32 cellular contexts compared by ENCODE assay signal in the genomic region with DNA sequence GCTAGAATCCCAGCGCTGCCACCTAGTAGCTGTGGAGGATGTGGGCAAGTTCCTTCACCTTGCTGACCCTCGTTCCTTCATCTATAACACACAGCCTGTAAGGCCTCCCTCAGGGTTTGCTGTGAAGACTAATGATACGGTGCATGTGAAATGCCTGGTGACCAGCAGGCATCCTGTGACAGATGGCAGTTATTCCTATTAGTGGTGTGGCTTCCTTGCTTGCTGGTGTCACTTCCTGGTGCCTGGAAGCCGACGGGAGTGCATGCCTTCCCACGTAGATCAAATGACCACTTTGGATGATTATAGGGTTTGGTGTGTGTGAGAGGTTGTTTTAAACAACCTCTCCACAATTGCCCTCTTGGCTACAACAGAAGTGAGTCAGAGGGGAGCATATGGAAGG.
A peak's percentile ranks its signal among the peaks of the same experiment; 100 is the strongest.
DNase-seq lines count a peak whose midpoint lies in the region; ATAC-seq and TF ChIP-seq lines count a peak whose summit lies in the region.
"Had no signal": no experiment of that assay in that cellular context is flagged by ENCODE, and none has a peak within 500 bp of the region (broad histone marks: within the 10 kb centered on the region; RNA-seq: fewer than 3 reads in every experiment).

No MANE protein-coding gene starts in this region.

- WGBS in tibial nerve, 2 donors = 60 to 61% methylated on average over 4 to 6 of the region's 6 CpGs
- WGBS in aorta, 2 donors = 31 to 38% methylated on average over 6 of the region's 6 CpGs

- DNase-seq in DMS153 treated with DMSO at 0.1 percent for 48 hours (lab: John Stamatoyannopoulos, UW; ENCODE audit: unreplicated experiment) (peak; percentile 39), NCI-H1417 (lab: John Stamatoyannopoulos, UW) (peak; percentile 34 to 97 (median 81)), NCI-H510A (lab: John Stamatoyannopoulos, UW) (peak; percentile 49), glutamatergic neuron (peak; percentile 21), tibial nerve (ENCODE audit: low spot score in 2 of 2) (no peak), GDM1 (lab: John Stamatoyannopoulos, UW) (no peak), SHP77 treated with DMSO at 0.1 percent for 48 hours (lab: John Stamatoyannopoulos, UW) (no peak), aorta (no peak)
- DNase-seq: activated CD4-positive, alpha-beta T cell treated with anti-CD3 and anti-CD28 coated beads for 4 hours; activated CD8-positive, alpha-beta T cell treated with anti-CD3 and anti-CD28 coated beads, Interleukin-2, amount 10 ng/mL, durations not matched to agents 7 days and 5 days; activated naive CD4-positive, alpha-beta T cell treated with anti-CD3 and anti-CD28 coated beads, Interleukin-2, amount 10 ng/mL, durations not matched to agents 7 days and 5 days; adrenal gland; body of pancreas; CD4-positive, alpha-beta memory T cell; cerebellar nuclear complex; DMS53; esophagus squamous epithelium; foreskin keratinocyte; heart left ventricle; NCI-H1048; NCI-H1930; nucleus accumbens; right lobe of liver; RPMI8226; spleen; stimulated activated CD4-positive, alpha-beta T cell treated with anti-CD3 and anti-CD28 coated beads, Interleukin-2, amount 100 ng/mL, for 48 hours; stimulated activated naive CD8-positive, alpha-beta T cell treated with anti-CD3 and anti-CD28 coated beads, Interleukin-15, amount 100 ng/mL, for 72 hours; uterus; WERI-Rb-1 had no signal

- H3K27me3 Mint-ChIP-seq in glutamatergic neuron (ENCODE audit: unreplicated experiment) = peaks cover 2% of the 10 kb centered on the region
- H3K27me3 Mint-ChIP-seq: activated naive CD4-positive, alpha-beta T cell treated with anti-CD3 and anti-CD28 coated beads, Interleukin-2, amount 10 ng/mL, durations not matched to agents 7 days and 5 days; B cell; CD4-positive, alpha-beta memory T cell; stimulated activated naive CD8-positive, alpha-beta T cell treated with anti-CD3 and anti-CD28 coated beads, Interleukin-15, amount 100 ng/mL, for 72 hours had no signal

- H3K4me1 Mint-ChIP-seq in glutamatergic neuron (ENCODE audit: low read depth, unreplicated experiment) = peaks cover 5% of the 10 kb centered on the region
- H3K4me1 Mint-ChIP-seq: B cell had no signal

- TF ChIP-seq CTCF in glutamatergic neuron (IDR thresholded peaks at IDR 0.05; ENCODE audit: partially characterized antibody, unreplicated experiment) (no peak), tibial nerve (IDR thresholded peaks at IDR 0.05) (no peak)

- H3K4me3 ChIP-seq in tibial nerve (no peak overlapping the region), aorta (ENCODE audit: low read length in 2 of 2) (no peak overlapping the region)
- H3K4me3 ChIP-seq: adrenal gland, body of pancreas, esophagus squamous epithelium, heart left ventricle, prostate gland, right lobe of liver, SJSA1, spleen, uterus had no signal

- no peak for TF ChIP-seq EP300 in tibial nerve (IDR thresholded peaks at IDR 0.05)

- no peak overlapping the region for H3K27ac Mint-ChIP-seq in glutamatergic neuron (ENCODE audit: unreplicated experiment)
- H3K27ac Mint-ChIP-seq: activated CD8-positive, alpha-beta T cell treated with anti-CD3 and anti-CD28 coated beads, Interleukin-2, amount 10 ng/mL, durations not matched to agents 7 days and 5 days; activated naive CD4-positive, alpha-beta T cell treated with anti-CD3 and anti-CD28 coated beads, Interleukin-2, amount 10 ng/mL, durations not matched to agents 7 days and 5 days; B cell had no signal

- H3K36me3 Mint-ChIP-seq in glutamatergic neuron (ENCODE audit: unreplicated experiment) = peaks cover 3% of the 10 kb centered on the region
- H3K36me3 Mint-ChIP-seq: CD4-positive, alpha-beta memory T cell had no signal

- no peak for TF ChIP-seq POLR2A in tibial nerve (IDR thresholded peaks at IDR 0.05)

- no peak for ATAC-seq in aorta (ENCODE audit: low FRiP score)
- ATAC-seq: activated CD8-positive, alpha-beta T cell treated with anti-CD3 and anti-CD28 coated beads, Interleukin-2, amount 10 ng/mL, durations not matched to agents 7 days and 5 days; body of pancreas; foreskin keratinocyte; heart left ventricle; right lobe of liver; stimulated activated naive CD8-positive, alpha-beta T cell treated with anti-CD3 and anti-CD28 coated beads, Interleukin-15, amount 100 ng/mL, for 72 hours had no signal

- intact Hi-C loops in aorta (cut with DNase I) = no loop called here

- no peak overlapping the region for H3K4me3 Mint-ChIP-seq in glutamatergic neuron (ENCODE audit: unreplicated experiment)
- H3K4me3 Mint-ChIP-seq: activated CD8-positive, alpha-beta T cell treated with anti-CD3 and anti-CD28 coated beads, Interleukin-2, amount 10 ng/mL, durations not matched to agents 7 days and 5 days; activated naive CD4-positive, alpha-beta T cell treated with anti-CD3 and anti-CD28 coated beads, Interleukin-2, amount 10 ng/mL, durations not matched to agents 7 days and 5 days; B cell; CD4-positive, alpha-beta memory T cell; stimulated activated naive CD8-positive, alpha-beta T cell treated with anti-CD3 and anti-CD28 coated beads, Interleukin-15, amount 100 ng/mL, for 72 hours had no signal

- H3K9me3 ChIP-seq in tibial nerve (no peaks in the 10 kb centered on the region), aorta (ENCODE audit: control insufficient read depth, low read length) (peaks cover 2% of the 10 kb centered on the region)
- H3K9me3 ChIP-seq: adrenal gland, body of pancreas, esophagus squamous epithelium, heart left ventricle, prostate gland, right lobe of liver, uterus had no signal

- no peaks in the 10 kb centered on the region for H3K4me1 ChIP-seq in tibial nerve
- H3K4me1 ChIP-seq in aorta (ENCODE audit: control insufficient read depth in 1 of 2, insufficient read depth in 2 of 2, low read length in 2 of 2) = no peaks in the 10 kb centered on the region
- H3K4me1 ChIP-seq: adrenal gland, body of pancreas, esophagus squamous epithelium, foreskin keratinocyte, heart left ventricle, prostate gland, right lobe of liver, SJSA1, spleen, uterus had no signal

- no peaks in the 10 kb centered on the region for H3K9me3 Mint-ChIP-seq in glutamatergic neuron (ENCODE audit: unreplicated experiment)
- H3K9me3 Mint-ChIP-seq: CD4-positive, alpha-beta memory T cell had no signal

- no peaks in the 10 kb centered on the region for H3K36me3 ChIP-seq in tibial nerve
- no peaks in the 10 kb centered on the region for H3K36me3 ChIP-seq in aorta (ENCODE audit: control insufficient read depth in 1 of 2, insufficient read depth in 2 of 2, low read length in 1 of 2)
- H3K36me3 ChIP-seq: adrenal gland, esophagus squamous epithelium, heart left ventricle, prostate gland, right lobe of liver, SJSA1, spleen, uterus, WERI-Rb-1 had no signal

- no peak overlapping the region for H3K27ac ChIP-seq in tibial nerve
- H3K27ac ChIP-seq in aorta (ENCODE audit: low read depth in 1 of 2, low read length in 2 of 2) = no peak overlapping the region
- H3K27ac ChIP-seq: adrenal gland, body of pancreas, esophagus squamous epithelium, foreskin keratinocyte, heart left ventricle, prostate gland, right lobe of liver, SJSA1, spleen, uterus, WERI-Rb-1 had no signal

- H3K27me3 ChIP-seq in tibial nerve (no peaks in the 10 kb centered on the region), aorta (ENCODE audit: control insufficient read depth in 1 of 2, insufficient read depth in 2 of 2, low read length in 1 of 2) (no peaks in the 10 kb centered on the region)
- H3K27me3 ChIP-seq: adrenal gland, body of pancreas, esophagus squamous epithelium, foreskin keratinocyte, heart left ventricle, right lobe of liver, SJSA1, spleen, uterus had no signal

Comparison
In these comparisons a context has a peak if more than half of its experiments do, and no peak if none do; other contexts are left out.
1. DNase-seq: peak in DMS153 treated with DMSO at 0.1 percent for 48 hours (single experiment), NCI-H1417 (3 of 3), NCI-H510A (single experiment) and glutamatergic neuron (single experiment); none in tibial nerve (0 of 2), GDM1 (single experiment), SHP77 treated with DMSO at 0.1 percent for 48 hours (single experiment) and aorta (0 of 2).